1 cellular context compared by ENCODE assay signal in genomic region chr20:6575912-6576391, GRCh38.
TF ChIP-seq lines count a peak whose summit lies in the region.

No MANE protein-coding gene starts in this region.

TF ChIP-seq in GM12878, 131 proteins besides CTCF, POLR2A, EP300 and RAD21 (continued from another document and continues in another):
- TF ChIP-seq, protein P1, sequence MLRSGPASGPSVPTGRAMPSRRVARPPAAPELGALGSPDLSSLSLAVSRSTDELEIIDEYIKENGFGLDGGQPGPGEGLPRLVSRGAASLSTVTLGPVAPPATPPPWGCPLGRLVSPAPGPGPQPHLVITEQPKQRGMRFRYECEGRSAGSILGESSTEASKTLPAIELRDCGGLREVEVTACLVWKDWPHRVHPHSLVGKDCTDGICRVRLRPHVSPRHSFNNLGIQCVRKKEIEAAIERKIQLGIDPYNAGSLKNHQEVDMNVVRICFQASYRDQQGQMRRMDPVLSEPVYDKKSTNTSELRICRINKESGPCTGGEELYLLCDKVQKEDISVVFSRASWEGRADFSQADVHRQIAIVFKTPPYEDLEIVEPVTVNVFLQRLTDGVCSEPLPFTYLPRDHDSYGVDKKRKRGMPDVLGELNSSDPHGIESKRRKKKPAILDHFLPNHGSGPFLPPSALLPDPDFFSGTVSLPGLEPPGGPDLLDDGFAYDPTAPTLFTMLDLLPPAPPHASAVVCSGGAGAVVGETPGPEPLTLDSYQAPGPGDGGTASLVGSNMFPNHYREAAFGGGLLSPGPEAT (IDR thresholded peaks at IDR 0.05; ENCODE audit: low read depth), result peak; percentile 94
- TF ChIP-seq BCL11A (IDR thresholded peaks at IDR 0.05; ENCODE audit: low read depth, low read length), result peak; percentile 29; the same call in 1 of the 2 replicates
- no peak for TF ChIP-seq E2F4 (IDR thresholded peaks at IDR 0.05; ENCODE audit: low read depth, low read length)
- TF ChIP-seq ETV6 (conservative IDR thresholded peaks at IDR 0.05 in 1 of 2, IDR thresholded peaks at IDR 0.05 in 1 of 2; ENCODE audit: borderline replicate concordance in 1 of 2, low read depth in 1 of 2), result no peak
- no peak for TF ChIP-seq BCL3 (IDR thresholded peaks at IDR 0.05; ENCODE audit: borderline replicate concordance, insufficient read depth, low read depth, low read length, poor library complexity, severe bottlenecking)
- TF ChIP-seq CREM (IDR thresholded peaks at IDR 0.05; ENCODE audit: low read depth), result no peak
- no peak for TF ChIP-seq SREBF2 (IDR thresholded peaks at IDR 0.05; ENCODE audit: low read length)
- TF ChIP-seq, protein P2, sequence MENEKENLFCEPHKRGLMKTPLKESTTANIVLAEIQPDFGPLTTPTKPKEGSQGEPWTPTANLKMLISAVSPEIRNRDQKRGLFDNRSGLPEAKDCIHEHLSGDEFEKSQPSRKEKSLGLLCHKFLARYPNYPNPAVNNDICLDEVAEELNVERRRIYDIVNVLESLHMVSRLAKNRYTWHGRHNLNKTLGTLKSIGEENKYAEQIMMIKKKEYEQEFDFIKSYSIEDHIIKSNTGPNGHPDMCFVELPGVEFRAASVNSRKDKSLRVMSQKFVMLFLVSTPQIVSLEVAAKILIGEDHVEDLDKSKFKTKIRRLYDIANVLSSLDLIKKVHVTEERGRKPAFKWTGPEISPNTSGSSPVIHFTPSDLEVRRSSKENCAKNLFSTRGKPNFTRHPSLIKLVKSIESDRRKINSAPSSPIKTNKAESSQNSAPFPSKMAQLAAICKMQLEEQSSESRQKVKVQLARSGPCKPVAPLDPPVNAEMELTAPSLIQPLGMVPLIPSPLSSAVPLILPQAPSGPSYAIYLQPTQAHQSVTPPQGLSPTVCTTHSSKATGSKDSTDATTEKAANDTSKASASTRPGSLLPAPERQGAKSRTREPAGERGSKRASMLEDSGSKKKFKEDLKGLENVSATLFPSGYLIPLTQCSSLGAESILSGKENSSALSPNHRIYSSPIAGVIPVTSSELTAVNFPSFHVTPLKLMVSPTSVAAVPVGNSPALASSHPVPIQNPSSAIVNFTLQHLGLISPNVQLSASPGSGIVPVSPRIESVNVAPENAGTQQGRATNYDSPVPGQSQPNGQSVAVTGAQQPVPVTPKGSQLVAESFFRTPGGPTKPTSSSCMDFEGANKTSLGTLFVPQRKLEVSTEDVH (IDR thresholded peaks at IDR 0.05; ENCODE audit: low read depth, partially characterized antibody), result no peak
- TF ChIP-seq FOS (IDR thresholded peaks at IDR 0.05; ENCODE audit: borderline replicate concordance, extremely low read depth, insufficient read length), result no peak
- TF ChIP-seq MLLT1 (IDR thresholded peaks at IDR 0.05), result peak; percentile 71
- TF ChIP-seq YBX1 (IDR thresholded peaks at IDR 0.05), result no peak
- TF ChIP-seq SREBF1 (IDR thresholded peaks at IDR 0.05; ENCODE audit: low read length), result no peak
- TF ChIP-seq KDM1A (IDR thresholded peaks at IDR 0.05; ENCODE audit: borderline replicate concordance), result no peak
- no peak for TF ChIP-seq BCLAF1 (IDR thresholded peaks at IDR 0.05)
- TF ChIP-seq TBL1XR1 (IDR thresholded peaks at IDR 0.05; ENCODE audit: low read depth, low read length), result 0 out of 2 replicates have a peak, but pooled peaks have one; percentile 22
- no peak for TF ChIP-seq TCF3 (IDR thresholded peaks at IDR 0.05; ENCODE audit: borderline replicate concordance, insufficient read depth, low read depth, low read length)
- peak; percentile 61; the same call in 1 of the 2 replicates for TF ChIP-seq ESRRA (IDR thresholded peaks at IDR 0.05; ENCODE audit: low read length)
- peak; percentile 46 for TF ChIP-seq PBX3 (IDR thresholded peaks at IDR 0.05; ENCODE audit: insufficient replicate concordance, low read depth, low read length)
- TF ChIP-seq, protein P3, sequence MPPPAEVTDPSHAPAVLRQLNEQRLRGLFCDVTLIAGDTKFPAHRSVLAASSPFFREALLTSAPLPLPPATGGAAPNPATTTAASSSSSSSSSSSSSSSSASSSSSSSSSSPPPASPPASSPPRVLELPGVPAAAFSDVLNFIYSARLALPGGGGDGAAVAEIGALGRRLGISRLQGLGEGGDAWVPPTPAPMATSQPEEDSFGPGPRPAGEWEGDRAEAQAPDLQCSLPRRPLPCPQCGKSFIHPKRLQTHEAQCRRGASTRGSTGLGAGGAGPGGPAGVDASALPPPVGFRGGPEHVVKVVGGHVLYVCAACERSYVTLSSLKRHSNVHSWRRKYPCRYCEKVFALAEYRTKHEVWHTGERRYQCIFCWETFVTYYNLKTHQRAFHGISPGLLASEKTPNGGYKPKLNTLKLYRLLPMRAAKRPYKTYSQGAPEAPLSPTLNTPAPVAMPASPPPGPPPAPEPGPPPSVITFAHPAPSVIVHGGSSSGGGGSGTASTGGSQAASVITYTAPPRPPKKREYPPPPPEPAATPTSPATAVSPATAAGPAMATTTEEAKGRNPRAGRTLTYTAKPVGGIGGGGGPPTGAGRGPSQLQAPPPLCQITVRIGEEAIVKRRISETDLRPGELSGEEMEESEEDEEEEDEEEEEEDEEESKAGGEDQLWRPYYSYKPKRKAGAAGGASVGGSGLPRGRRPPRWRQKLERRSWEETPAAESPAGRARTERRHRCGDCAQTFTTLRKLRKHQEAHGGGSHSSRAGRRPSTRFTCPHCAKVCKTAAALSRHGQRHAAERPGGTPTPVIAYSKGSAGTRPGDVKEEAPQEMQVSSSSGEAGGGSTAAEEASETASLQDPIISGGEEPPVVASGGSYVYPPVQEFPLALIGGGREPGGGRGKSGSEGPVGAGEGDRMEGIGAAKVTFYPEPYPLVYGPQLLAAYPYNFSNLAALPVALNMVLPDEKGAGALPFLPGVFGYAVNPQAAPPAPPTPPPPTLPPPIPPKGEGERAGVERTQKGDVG (CRISPR knock-in tag; IDR thresholded peaks at IDR 0.05), result no peak
- TF ChIP-seq RFX5 (IDR thresholded peaks at IDR 0.05; ENCODE audit: low read depth, low read length), result no peak
- no peak for TF ChIP-seq BMI1 (IDR thresholded peaks at IDR 0.05; ENCODE audit: borderline replicate concordance)
- TF ChIP-seq, protein P4, sequence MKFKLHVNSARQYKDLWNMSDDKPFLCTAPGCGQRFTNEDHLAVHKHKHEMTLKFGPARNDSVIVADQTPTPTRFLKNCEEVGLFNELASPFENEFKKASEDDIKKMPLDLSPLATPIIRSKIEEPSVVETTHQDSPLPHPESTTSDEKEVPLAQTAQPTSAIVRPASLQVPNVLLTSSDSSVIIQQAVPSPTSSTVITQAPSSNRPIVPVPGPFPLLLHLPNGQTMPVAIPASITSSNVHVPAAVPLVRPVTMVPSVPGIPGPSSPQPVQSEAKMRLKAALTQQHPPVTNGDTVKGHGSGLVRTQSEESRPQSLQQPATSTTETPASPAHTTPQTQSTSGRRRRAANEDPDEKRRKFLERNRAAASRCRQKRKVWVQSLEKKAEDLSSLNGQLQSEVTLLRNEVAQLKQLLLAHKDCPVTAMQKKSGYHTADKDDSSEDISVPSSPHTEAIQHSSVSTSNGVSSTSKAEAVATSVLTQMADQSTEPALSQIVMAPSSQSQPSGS (IDR thresholded peaks at IDR 0.05; ENCODE audit: low read length), result no peak
- no peak for TF ChIP-seq HDGF (IDR thresholded peaks at IDR 0.05)
- TF ChIP-seq ZNF274 (IDR thresholded peaks at IDR 0.05; ENCODE audit: insufficient read depth, insufficient read length), result no peak
- no peak for TF ChIP-seq ZBED1 (IDR thresholded peaks at IDR 0.05; ENCODE audit: borderline replicate concordance)
- TF ChIP-seq TAF1 (IDR thresholded peaks at IDR 0.05; ENCODE audit: borderline replicate concordance, low read depth, low read length), result no peak
- no peak for TF ChIP-seq SIX5 (IDR thresholded peaks at IDR 0.05; ENCODE audit: low read depth, low read length, severe bottlenecking)
- TF ChIP-seq BRCA1 (IDR thresholded peaks at IDR 0.05; ENCODE audit: low read depth, low read length), result no peak
- TF ChIP-seq SKIL (IDR thresholded peaks at IDR 0.05; ENCODE audit: low read depth, poor library complexity, severe bottlenecking), result peak; percentile 72
- no peak for TF ChIP-seq TCF12 (IDR thresholded peaks at IDR 0.05; ENCODE audit: low read depth, low read length)
